Comparison of ENCODE assay signal across 8 cellular contexts in genomic region chr14:35687335-35687939, GRCh38.
DNase-seq lines count a peak whose midpoint lies in the region; ATAC-seq, FAIRE-seq and TF ChIP-seq lines count a peak whose summit lies in the region.

No MANE protein-coding gene starts in this region.

- WGBS in pancreas, 2 donors: 4 to 17% methylated on average over 1 of the region's 1 CpG

- H3K79me2 ChIP-seq in DOHH2 (ENCODE audit: control insufficient read depth, low read length): no peaks in the 10 kb centered on the region

- H3K36me3 ChIP-seq in DOHH2 (ENCODE audit: control insufficient read depth, low read length) (no peaks in the 10 kb centered on the region), HAP-1 (replicated peaks) (0 out of 2 replicates have a peak, but pooled peaks cover 3% of the 10 kb centered on the region), pancreas (peaks cover 0 to 20% (median 0%) of the 10 kb centered on the region in 3 donors)

- H3K9me3 ChIP-seq in DOHH2 (ENCODE audit: control insufficient read depth, insufficient read depth, low read length) (no peaks in the 10 kb centered on the region), HAP-1 (no peaks in the 10 kb centered on the region), pancreas (no peaks in the 10 kb centered on the region)

- no peak overlapping the region for H3K27ac ChIP-seq in DOHH2 (ENCODE audit: low read depth, low read length)
- H3K27ac ChIP-seq in pancreas: no peak overlapping the region

- H3K4me3 ChIP-seq in DOHH2 (ENCODE audit: low read length): no peak overlapping the region
- H3K4me3 ChIP-seq in HAP-1: no peak overlapping the region
- no peak overlapping the region for H3K4me3 ChIP-seq in WI38 (ENCODE audit: low read depth, low read length)
- H3K4me3 ChIP-seq in fibroblast of pulmonary artery (replicated peaks; ENCODE audit: low read depth, low read length): no peak overlapping the region
- no peak overlapping the region for H3K4me3 ChIP-seq in pancreas

- TF ChIP-seq CTCF in DOHH2 (IDR thresholded peaks at IDR 0.05; ENCODE audit: low read depth, low read length, poor library complexity, severe bottlenecking) (peak; percentile 86), WI38 (IDR thresholded peaks at IDR 0.05; ENCODE audit: low read depth, low read length) (peak; percentile 67), fibroblast of pulmonary artery (IDR thresholded peaks at IDR 0.05; ENCODE audit: low read length, missing control alignments) (peak; percentile 90), pancreas (IDR thresholded peaks at IDR 0.05) (peak in 3 of 4 donors; percentile 43 to 63 (median 52))

- no peak overlapping the region for H3K4me2 ChIP-seq in DOHH2 (ENCODE audit: low read length)

- no peak for FAIRE-seq in pancreas (lab: Jason Lieb, UNC)

- intact Hi-C loops in pancreas (cut with DNase I): no loop called here

- peaks cover 9% of the 10 kb centered on the region for H3K4me1 ChIP-seq in DOHH2 (ENCODE audit: control insufficient read depth, low read length)
- H3K4me1 ChIP-seq in HAP-1: no peaks in the 10 kb centered on the region
- no peaks in the 10 kb centered on the region for H3K4me1 ChIP-seq in pancreas

- H3F3A ChIP-seq in DOHH2 (ENCODE audit: control insufficient read depth, insufficient read depth): 0 out of 2 replicates have a peak, but pooled peaks cover 3% of the 10 kb centered on the region

- peak; percentile 61 to 69 for DNase-seq in HAP-1 (ENCODE audit: low spot score in 2 of 2)
- DNase-seq in NCI-H2029 (lab: John Stamatoyannopoulos, UW): peak; percentile 97
- DNase-seq in fibroblast of pulmonary artery (ENCODE audit: low read depth): peak; percentile 78
- DNase-seq in pancreas: no peak
- no peak for DNase-seq in central memory CD4-positive, alpha-beta T cell
- no peak for DNase-seq in NK-92 (lab: John Stamatoyannopoulos, UW; ENCODE audit: unreplicated experiment)

- peak; percentile 66 to 86 (median 85) for ATAC-seq in pancreas

- no peaks in the 10 kb centered on the region for H4K20me1 ChIP-seq in DOHH2 (ENCODE audit: control insufficient read depth, insufficient read depth, low read depth, low read length)

- H3K27me3 ChIP-seq in DOHH2 (ENCODE audit: control insufficient read depth, low read length): no peaks in the 10 kb centered on the region
- no peaks in the 10 kb centered on the region for H3K27me3 ChIP-seq in HAP-1 (ENCODE audit: low read depth)
- H3K27me3 ChIP-seq in pancreas: no peaks in the 10 kb centered on the region

- in situ Hi-C loops in HAP-1 (cut with MboI; ENCODE audit: low sequenced_read_pairs): loop anchor here (10.0 kb wide), 2 partner anchors 263 to 543 kb away; no protein-coding TSS in a partner anchor

- no peaks in the 10 kb centered on the region for H3K9me2 ChIP-seq in DOHH2 (replicated peaks; ENCODE audit: control insufficient read depth, low read length)

Comparison
In these comparisons a context has a peak if more than half of its experiments do, and no peak if none do; other contexts are left out.
1. DNase-seq: peak in HAP-1 (2 of 2), NCI-H2029 (single experiment) and fibroblast of pulmonary artery (single experiment); none in pancreas (0 of 6), central memory CD4-positive, alpha-beta T cell (single experiment) and NK-92 (single experiment).
2. Peak in every context shown above with its lines, with median percentiles within 50 percentile points of each other: CTCF ChIP-seq.